ENCODE assay signal across 8 cellular contexts in the genomic region with DNA sequence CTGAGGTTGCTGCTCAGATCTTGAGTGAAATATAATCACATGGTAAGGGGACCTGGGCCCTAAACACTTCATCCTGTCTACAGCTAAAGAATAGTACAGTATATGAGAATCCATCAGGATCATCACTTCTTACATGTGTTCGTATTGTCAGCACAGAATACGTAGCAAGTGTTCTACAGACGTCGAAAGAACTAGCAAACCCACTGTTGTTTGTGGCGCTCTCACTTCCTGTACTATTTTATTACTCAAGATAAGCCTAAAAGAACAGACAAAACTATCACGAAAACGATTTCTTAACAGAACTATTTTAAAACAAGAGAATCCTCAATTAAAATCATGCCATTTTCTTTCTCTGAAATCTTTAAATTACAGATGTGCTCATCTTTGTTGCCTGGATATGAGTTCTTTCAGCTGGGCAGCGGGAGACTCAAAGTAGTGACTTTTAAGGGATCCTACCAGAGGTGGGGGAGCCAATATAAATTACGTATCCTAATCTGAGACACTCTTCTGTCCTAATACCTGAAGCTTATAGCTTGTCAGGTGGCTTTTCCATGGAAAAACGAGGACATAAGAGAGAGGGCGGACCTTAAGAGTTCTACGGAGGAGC. TPM values are rescaled to one million over a fixed set of nuclear protein-coding genes. Genes with fewer than 3 reads are reported as not detected.
DNase-seq lines count a peak whose midpoint lies in the region; ATAC-seq and TF ChIP-seq lines count a peak whose summit lies in the region.

No MANE protein-coding gene starts in this region.

- DNase-seq in Calu3 (no peak), T-cell (peak in 31 of 34 experiments; percentile 15 to 72 (median 48)), D341Med (ENCODE audit: low spot score) (no peak)
- DNase-seq in natural killer cell treated with Interleukin-12 subunit alpha and Interleukin-12 subunit beta and Interleukin-15 and Interleukin-18, amount 100 ng/mL, for 72 hours (ENCODE audit: low spot score) = no peak

- peaks cover 10% of the 10 kb centered on the region for H3K4me1 ChIP-seq in endocrine pancreas (ENCODE audit: control insufficient read depth, insufficient read depth, low read length)

- intact Hi-C loops in Calu3 (cut with micrococcal nuclease; ENCODE audit: unreplicated experiment) = loop anchor here (2.0 to 10.0 kb wide), 3 partner anchors 87 to 226 kb away; partner anchors contain the start of gene WNT2B

- no peaks in the 10 kb centered on the region for H3K4me1 Mint-ChIP-seq in Calu3 (ENCODE audit: low read depth, unreplicated experiment)
- H3K4me1 Mint-ChIP-seq in T-cell = peaks cover 37 to 44% (median 43%) of the 10 kb centered on the region in 3 donors
- peaks cover 18 to 34% of the 10 kb centered on the region in 2 donors for H3K4me1 Mint-ChIP-seq in natural killer cell treated with Interleukin-12 subunit alpha and Interleukin-12 subunit beta and Interleukin-15 and Interleukin-18, amount 100 ng/mL, for 72 hours (ENCODE audit: low read depth in 2 of 2)

- peak overlapping the region; percentile 97 for H3K27ac Mint-ChIP-seq in Calu3 (ENCODE audit: unreplicated experiment)
- peak overlapping the region; percentile 98 to 100 for H3K27ac Mint-ChIP-seq in T-cell
- H3K27ac Mint-ChIP-seq in natural killer cell treated with Interleukin-12 subunit alpha and Interleukin-12 subunit beta and Interleukin-15 and Interleukin-18, amount 100 ng/mL, for 72 hours = peak overlapping the region; percentile 99

- peak overlapping the region; percentile 93 for H3K4me3 Mint-ChIP-seq in Calu3 (ENCODE audit: low read depth, unreplicated experiment)
- H3K4me3 Mint-ChIP-seq in T-cell = peak overlapping the region; percentile 97 to 100 (median 97)
- H3K4me3 Mint-ChIP-seq in natural killer cell treated with Interleukin-12 subunit alpha and Interleukin-12 subunit beta and Interleukin-15 and Interleukin-18, amount 100 ng/mL, for 72 hours = peak overlapping the region; percentile 99

- no peaks in the 10 kb centered on the region for H3K36me3 ChIP-seq in endocrine pancreas (ENCODE audit: control insufficient read depth, insufficient read depth, low read length)

- peak overlapping the region; percentile 97 for H3K4me3 ChIP-seq in endocrine pancreas (ENCODE audit: control insufficient read depth, insufficient read depth, low read length)

- ATAC-seq in GM21723 (IDR thresholded peaks at IDR 0.05; ENCODE audit: unreplicated experiment) (peak; percentile 28), T-cell (replicated peaks in 1 of 4) (peak; percentile 43 to 72 (median 48)), HG03442 (IDR thresholded peaks at IDR 0.05; ENCODE audit: unreplicated experiment) (no peak), GM18858 (IDR thresholded peaks at IDR 0.05; ENCODE audit: unreplicated experiment) (no peak)
- peak in 1 of 2 donors; percentile 40 for ATAC-seq in natural killer cell treated with Interleukin-12 subunit alpha and Interleukin-12 subunit beta and Interleukin-15 and Interleukin-18, amount 100 ng/mL, for 72 hours

- peak overlapping the region; percentile 100 for H3K9ac ChIP-seq in endocrine pancreas (ENCODE audit: control insufficient read depth, insufficient read depth, low read length)

- POLR2A ChIA-PET in T-cell (lab: Charles Lee) = interaction anchor here (0.6 to 1.5 kb wide), 11 partner anchors 18 to 1321 kb away, joined by 3 to 6 read pairs (median 4); partner anchors contain the start of genes MOV10 (in 2 of the 2), CTTNBP2NL (in 1 of the 2) and PPM1J (in 1 of the 2)

- peaks cover 39% of the 10 kb centered on the region for H3K36me3 Mint-ChIP-seq in Calu3 (ENCODE audit: insufficient read depth, unreplicated experiment)
- H3K36me3 Mint-ChIP-seq in T-cell = peaks cover 3% of the 10 kb centered on the region
- peaks cover 8% of the 10 kb centered on the region for H3K36me3 Mint-ChIP-seq in natural killer cell treated with Interleukin-12 subunit alpha and Interleukin-12 subunit beta and Interleukin-15 and Interleukin-18, amount 100 ng/mL, for 72 hours

- TSS peak; percentile 50 for BruUV-seq in Calu3 (replicated peaks; lab: Mats Ljungman, UMichigan)

- H3K9me3 ChIP-seq in endocrine pancreas (ENCODE audit: control insufficient read depth, low read length) = no peaks in the 10 kb centered on the region

- H3K27me3 Mint-ChIP-seq in Calu3 (ENCODE audit: unreplicated experiment) = no peaks in the 10 kb centered on the region
- H3K27me3 Mint-ChIP-seq in T-cell = no peaks in the 10 kb centered on the region
- no peaks in the 10 kb centered on the region for H3K27me3 Mint-ChIP-seq in natural killer cell treated with Interleukin-12 subunit alpha and Interleukin-12 subunit beta and Interleukin-15 and Interleukin-18, amount 100 ng/mL, for 72 hours

- H3K9me3 Mint-ChIP-seq in Calu3 (ENCODE audit: low read depth, unreplicated experiment) = no peaks in the 10 kb centered on the region
- H3K9me3 Mint-ChIP-seq in T-cell = no peaks in the 10 kb centered on the region
- H3K9me3 Mint-ChIP-seq in natural killer cell treated with Interleukin-12 subunit alpha and Interleukin-12 subunit beta and Interleukin-15 and Interleukin-18, amount 100 ng/mL, for 72 hours = no peaks in the 10 kb centered on the region

- no peaks in the 10 kb centered on the region for H3K27me3 ChIP-seq in endocrine pancreas (ENCODE audit: control insufficient read depth, insufficient read depth, low read length)

- no peak for TF ChIP-seq CTCF in Calu3 (IDR thresholded peaks at IDR 0.05; ENCODE audit: unreplicated experiment)

- CTCF ChIA-PET in Calu3 (lab: Charles Lee) (interaction anchor here (0.6 to 1.1 kb wide), 2 partner anchors 207 to 227 kb away, joined by 3 read pairs; no protein-coding TSS in a partner anchor), T-cell (lab: Charles Lee) (interaction anchor here (0.6 to 2.6 kb wide), 8 partner anchors 10 to 454 kb away, joined by 3 to 15 read pairs (median 4); partner anchors contain the start of genes LRIG2 (in 1 of the 2), MOV10 (in 1 of the 2) and PPM1J (in 1 of the 2))

RNA-seq across cellular contexts. Expression of gene ST7L, which starts 0.7 kb away (rescaled TPM):
- total RNA-seq in Calu3 (2022) = 15.9 and 19.0 TPM in 2 replicates
- 10 to 100 TPM; 15.9 to 33.7 (median 17.7) TPM for total RNA-seq in T-cell
- 10 to 100 TPM; 11.9 to 19.2 TPM for total RNA-seq in natural killer cell treated with Interleukin-12 subunit alpha and Interleukin-12 subunit beta and Interleukin-15 and Interleukin-18, amount 100 ng/mL, for 72 hours

RNA-seq across cellular contexts. Expression of gene CAPZA1, which starts 1.4 kb away (rescaled TPM):
- total RNA-seq in Calu3 (2022) = 103 and 117 TPM in 2 replicates
- total RNA-seq in T-cell = 100 to 1,000 TPM; 115 to 189 (median 138) TPM
- total RNA-seq in natural killer cell treated with Interleukin-12 subunit alpha and Interleukin-12 subunit beta and Interleukin-15 and Interleukin-18, amount 100 ng/mL, for 72 hours = 100 to 1,000 TPM; 213 to 259 TPM

RNA-seq across cellular contexts. Expression of gene MOV10, which starts 56.2 kb away (rescaled TPM):
- 71.4 and 80.0 TPM in 2 replicates for total RNA-seq in Calu3 (2022)
- total RNA-seq in T-cell = 100 to 1,000 TPM in 1 of 5 donors, 10 to 100 TPM in 4; 71.0 to 103 (median 86.1) TPM
- 10 to 100 TPM; 71.0 to 78.0 TPM for total RNA-seq in natural killer cell treated with Interleukin-12 subunit alpha and Interleukin-12 subunit beta and Interleukin-15 and Interleukin-18, amount 100 ng/mL, for 72 hours

Comparison
In these comparisons a context has a peak if more than half of its experiments do, and no peak if none do; other contexts are left out.
1. DNase-seq: peak in T-cell (31 of 34); none in Calu3 (single experiment), natural killer cell treated with Interleukin-12 subunit alpha and Interleukin-12 subunit beta and Interleukin-15 and Interleukin-18, amount 100 ng/mL, for 72 hours (single experiment) and D341Med (single experiment).
2. ATAC-seq: peak in GM21723 (single experiment) and T-cell (4 of 4); none in HG03442 (single experiment) and GM18858 (single experiment).
3. Peak in every context shown above with its lines, with median percentiles within 50 percentile points of each other: H3K27ac Mint-ChIP-seq and H3K4me3 Mint-ChIP-seq.